Comparison of ENCODE assay signal across 21 cellular contexts in the genomic region with DNA sequence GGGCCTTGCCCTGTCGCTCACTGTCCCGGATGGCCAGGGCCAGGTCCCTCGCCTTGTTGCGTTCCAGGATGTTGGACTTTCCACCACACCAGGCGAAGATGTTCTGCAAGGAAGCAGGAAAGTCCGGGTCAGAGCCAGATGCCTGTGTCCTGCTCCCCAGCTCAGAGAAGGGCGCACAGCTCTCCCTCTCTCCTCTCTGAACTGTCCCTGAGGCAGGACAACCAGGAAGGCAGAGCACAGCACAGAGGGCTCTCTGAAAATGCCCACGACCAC. TPM values are rescaled to one million over a fixed set of nuclear protein-coding genes. Genes with fewer than 3 reads are reported as not detected.
DNase-seq lines count a peak whose midpoint lies in the region; ATAC-seq, FAIRE-seq and TF ChIP-seq lines count a peak whose summit lies in the region.
"Had no signal": no experiment of that assay in that cellular context is flagged by ENCODE, and none has a peak within 500 bp of the region (broad histone marks: within the 10 kb centered on the region; RNA-seq: fewer than 3 reads in every experiment).

No MANE protein-coding gene starts in this region.

- H3K27me3 ChIP-seq in K562 (ENCODE audit: control insufficient read depth in 2 of 2, insufficient read depth in 2 of 2, low read length in 2 of 2) = no peaks in the 10 kb centered on the region
- H3K27me3 ChIP-seq: BLaER1 had no signal

- no peak for TF ChIP-seq RAD21 in K562 (CRISPR knock-in tag; conservative IDR thresholded peaks at IDR 0.05 in 1 of 2, IDR thresholded peaks at IDR 0.05 in 1 of 2)

- DNase-seq in T-helper 2 cell treated with Interferon-gamma antibody and Interleukin-4, amounts not matched to agents 5 μg/mL and 100 μg/mL, for 36 hours (ENCODE audit: low spot score) = no peak
- DNase-seq in T-helper 2 cell (no peak), K562 (ENCODE audit: extremely low read depth in 1 of 4, low spot score in 3 of 4) (no peak), progenitor cell of endocrine pancreas (ENCODE audit: low spot score, unreplicated experiment) (no peak), type B pancreatic cell (ENCODE audit: extremely low spot score, unreplicated experiment) (no peak), NCI-H2029 treated with DMSO at 0.1 percent for 48 hours (lab: John Stamatoyannopoulos, UW) (no peak), GM13976 (ENCODE audit: low spot score) (no peak)
- no peak for DNase-seq in activated naive CD8-positive, alpha-beta T cell treated with anti-CD3 and anti-CD28 coated beads for 36 hours
- DNase-seq: GDM1, NCI-H1436, NCI-H2081, NCI-H510A, NCI-H774 had no signal

- H3K9me1 ChIP-seq in K562 (ENCODE audit: control insufficient read depth, insufficient read depth, low read length) = no peaks in the 10 kb centered on the region

- H2AFZ ChIP-seq in K562 (ENCODE audit: low read depth, low read length) = no peak overlapping the region
- H2AFZ ChIP-seq: GM23338 had no signal

- H3K4me3 ChIP-seq in K562 = no peak overlapping the region
- H3K4me3 ChIP-seq: BLaER1, GM12878, GM23338 had no signal

- H3K79me2 ChIP-seq in K562 (ENCODE audit: control insufficient read depth, insufficient read depth, low read length) = no peaks in the 10 kb centered on the region

- in situ Hi-C loops in K562 (cut with MboI) = no loop called here
- in situ Hi-C loops in GM13976 (cut with MboI; ENCODE audit: low sequenced_read_pairs, unreplicated experiment) = no loop called here

- H3K27ac Mint-ChIP-seq in T-helper 2 cell treated with Interferon-gamma antibody and Interleukin-4, amounts not matched to agents 5 μg/mL and 100 μg/mL, for 36 hours = peak overlapping the region; percentile 31
- H3K27ac Mint-ChIP-seq in progenitor cell of endocrine pancreas (peak overlapping the region; percentile 74), type B pancreatic cell (peak overlapping the region; percentile 70)
- no peak overlapping the region for H3K27ac Mint-ChIP-seq in activated naive CD8-positive, alpha-beta T cell treated with anti-CD3 and anti-CD28 coated beads for 36 hours
- H3K27ac Mint-ChIP-seq: CD8-positive, alpha-beta memory T cell; GM23338 had no signal

- H3K4me3 Mint-ChIP-seq in T-helper 2 cell treated with Interferon-gamma antibody and Interleukin-4, amounts not matched to agents 5 μg/mL and 100 μg/mL, for 36 hours = no peak overlapping the region
- no peak overlapping the region for H3K4me3 Mint-ChIP-seq in progenitor cell of endocrine pancreas (ENCODE audit: low read depth)
- no peak overlapping the region for H3K4me3 Mint-ChIP-seq in type B pancreatic cell
- no peak overlapping the region for H3K4me3 Mint-ChIP-seq in activated naive CD8-positive, alpha-beta T cell treated with anti-CD3 and anti-CD28 coated beads for 36 hours
- H3K4me3 Mint-ChIP-seq: CD8-positive, alpha-beta memory T cell; GM23338 had no signal

- TF ChIP-seq EP300 in K562 (IDR thresholded peaks at IDR 0.05; ENCODE audit: low read length) = no peak

- no peak overlapping the region for H3K27ac ChIP-seq in K562 (ENCODE audit: extremely low read depth, low read depth, low read length)
- H3K27ac ChIP-seq: 22Rv1, KMS-11 had no signal

- peak overlapping the region in 1 of 2 experiments; percentile 61; a peak in 1 of 4 replicates for H3K9ac ChIP-seq in K562 (ENCODE audit: insufficient read depth in 1 of 2, low read depth in 2 of 2, low read length in 2 of 2)
- H3K9ac ChIP-seq: BLaER1, KMS-11 had no signal

- H3K9me3 ChIP-seq in K562 (replicated peaks; ENCODE audit: control insufficient read depth, insufficient read depth, low read depth, low read length) = no peaks in the 10 kb centered on the region; the same call in 1 of the 2 replicates

- no peak overlapping the region for H3K4me2 ChIP-seq in K562 (ENCODE audit: insufficient read depth, low read length)
- H3K4me2 ChIP-seq: BLaER1, GM23338, KMS-11 had no signal

- H3K9me3 Mint-ChIP-seq in T-helper 2 cell treated with Interferon-gamma antibody and Interleukin-4, amounts not matched to agents 5 μg/mL and 100 μg/mL, for 36 hours = peaks cover 10% of the 10 kb centered on the region
- H3K9me3 Mint-ChIP-seq in progenitor cell of endocrine pancreas (ENCODE audit: low read depth) = peaks cover 6% of the 10 kb centered on the region
- no peaks in the 10 kb centered on the region for H3K9me3 Mint-ChIP-seq in type B pancreatic cell
- peaks cover 9% of the 10 kb centered on the region for H3K9me3 Mint-ChIP-seq in activated naive CD8-positive, alpha-beta T cell treated with anti-CD3 and anti-CD28 coated beads for 36 hours

- peaks cover 2% of the 10 kb centered on the region; the same call in 1 of the 3 replicates for H3K36me3 ChIP-seq in K562 (ENCODE audit: control insufficient read depth, insufficient read depth, low read length)

- 62% methylated on average over 8 of the region's 8 CpGs for WGBS in K562 (ENCODE audit: insufficient coverage, low coverage, missing lambda C conversion rate)

- peak; percentile 15; the same call in 2 of the 3 replicates for ATAC-seq in K562
- ATAC-seq: GM12878, GM23338 had no signal

- no peak for TF ChIP-seq POLR2A in K562 (conservative IDR thresholded peaks at IDR 0.05)

- no TSS peak for BruUV-seq in K562 (replicated peaks; lab: Mats Ljungman, UMichigan)

- POLR2A ChIA-PET in K562 (lab: Yijun Ruan, JAX) = interaction anchor here (0.6 to 63.9 kb wide), 3 partner anchors 74 to 146 kb away, joined by 3 to 1576 read pairs (median 4); a partner anchor contains a TSS

- peaks cover 62% of the 10 kb centered on the region for H3K36me3 Mint-ChIP-seq in T-helper 2 cell treated with Interferon-gamma antibody and Interleukin-4, amounts not matched to agents 5 μg/mL and 100 μg/mL, for 36 hours (ENCODE audit: low read depth)
- H3K36me3 Mint-ChIP-seq in progenitor cell of endocrine pancreas (ENCODE audit: insufficient read depth) (peaks cover 9% of the 10 kb centered on the region), type B pancreatic cell (peaks cover 7% of the 10 kb centered on the region)
- peaks cover 3% of the 10 kb centered on the region for H3K36me3 Mint-ChIP-seq in activated naive CD8-positive, alpha-beta T cell treated with anti-CD3 and anti-CD28 coated beads for 36 hours

- intact Hi-C loops in K562 (cut with micrococcal nuclease) = no loop called here

- H3K27me3 Mint-ChIP-seq in T-helper 2 cell treated with Interferon-gamma antibody and Interleukin-4, amounts not matched to agents 5 μg/mL and 100 μg/mL, for 36 hours (ENCODE audit: low read depth) = no peaks in the 10 kb centered on the region
- no peaks in the 10 kb centered on the region for H3K27me3 Mint-ChIP-seq in progenitor cell of endocrine pancreas
- no peaks in the 10 kb centered on the region for H3K27me3 Mint-ChIP-seq in type B pancreatic cell
- H3K27me3 Mint-ChIP-seq in activated naive CD8-positive, alpha-beta T cell treated with anti-CD3 and anti-CD28 coated beads for 36 hours = no peaks in the 10 kb centered on the region
- H3K27me3 Mint-ChIP-seq: CD8-positive, alpha-beta memory T cell had no signal

- TF ChIP-seq CTCF in K562 (IDR thresholded peaks at IDR 0.05 in 2 of 3, conservative IDR thresholded peaks at IDR 0.05 in 1 of 3; ENCODE audit: insufficient read depth in 2 of 3, low read depth in 1 of 3, low read length in 3 of 3) (no peak), progenitor cell of endocrine pancreas (IDR thresholded peaks at IDR 0.05; ENCODE audit: unreplicated experiment) (no peak), type B pancreatic cell (conservative IDR thresholded peaks at IDR 0.05) (no peak), GM13976 (IDR thresholded peaks at IDR 0.05; ENCODE audit: borderline replicate concordance, control extremely low read depth, extremely low read depth, insufficient read depth, missing control alignments) (no peak)

- peaks cover 24% of the 10 kb centered on the region for H3K4me1 Mint-ChIP-seq in T-helper 2 cell treated with Interferon-gamma antibody and Interleukin-4, amounts not matched to agents 5 μg/mL and 100 μg/mL, for 36 hours (ENCODE audit: low read depth)
- H3K4me1 Mint-ChIP-seq in progenitor cell of endocrine pancreas (ENCODE audit: low read depth) (peaks cover 13% of the 10 kb centered on the region), type B pancreatic cell (ENCODE audit: unreplicated experiment) (peaks cover 12% of the 10 kb centered on the region)
- H3K4me1 Mint-ChIP-seq in activated naive CD8-positive, alpha-beta T cell treated with anti-CD3 and anti-CD28 coated beads for 36 hours = peaks cover 8% of the 10 kb centered on the region

- CTCF ChIA-PET in K562 (lab: Yijun Ruan, JAX; ENCODE audit: low intra/inter-chr PET ratio) = no interaction called here

- no peaks in the 10 kb centered on the region for H4K20me1 ChIP-seq in K562 (replicated peaks; ENCODE audit: control insufficient read depth, insufficient read depth, low read length)
- H4K20me1 ChIP-seq: BLaER1 had no signal

- peaks cover 0 to 7% of the 10 kb centered on the region in 2 experiments; a peak in 1 of 5 replicates for H3K4me1 ChIP-seq in K562 (replicated peaks in 1 of 2; ENCODE audit: control insufficient read depth in 2 of 2, insufficient read depth in 2 of 2, low read length in 2 of 2)

- FAIRE-seq in K562 (lab: Jason Lieb, UNC) = no peak
- FAIRE-seq: GM12878, GM18507 had no signal

RNA-seq across cellular contexts. Expression of a gene that starts 11.0 kb away (rescaled TPM):
- 12.5 and 27.5 TPM in 2 replicates for total RNA-seq in K562 (2011; cell fraction: chromatin; rRNA removed; ENCODE audit: low replicate concordance)
- 22.3 and 22.9 TPM in 2 replicates for total RNA-seq in K562 (2011; cell fraction: nucleolus; rRNA removed)
- total RNA-seq in K562 (2011; cell fraction: nucleoplasm; rRNA removed) = 12.0 and 16.9 TPM in 2 replicates
- total RNA-seq in K562 (2014; rRNA removed) (59.5 and 80.5 TPM in 2 replicates), K562 (2014; rRNA removed; fragmentation: Illumina TruSeq; extraction: Trizol) (18.9 and 25.3 TPM in 2 replicates), K562 (2015; rRNA removed; fragmentation: Illumina TruSeq; extraction: Trizol) (82.9 and 85.5 TPM in 2 replicates), K562 (2021) (56.0 and 59.5 TPM in 2 replicates), progenitor cell of endocrine pancreas (56.1 and 56.5 TPM in 2 replicates), type B pancreatic cell (ENCODE audit: low replicate concordance) (61.1 and 195 TPM in 2 replicates)
- polyA plus RNA-seq in K562 (2011; rRNA removed) (64.7 and 70.7 TPM in 2 replicates), K562 (2014; fragmentation: Illumina TruSeq; extraction: Trizol) (39.4 and 48.0 TPM in 2 replicates), K562 (2014; fragmentation: Nextera tagmentation; extraction: Ambion mirVana) (10 to 100 TPM; 10.6 to 21.7 TPM), K562 (2014; rRNA removed) (83.4 and 90.4 TPM in 2 replicates)
- polyA plus RNA-seq in K562 (2011; cell fraction: cytosol; rRNA removed) = 65.8 and 109 TPM in 2 replicates
- polyA plus RNA-seq in K562 (2011; cell fraction: nucleus; rRNA removed) = 41.7 and 43.1 TPM in 2 replicates
- 96.2 and 154 TPM in 2 replicates for polyA plus RNA-seq in K562 (2012)
- 14.5 and 26.8 TPM in 2 replicates for polyA minus RNA-seq in K562 (2011; rRNA and poly(A)+ RNA removed)
- polyA minus RNA-seq in K562 (2011; cell fraction: cytosol; rRNA and poly(A)+ RNA removed) = 16.9 and 25.1 TPM in 2 replicates
- polyA minus RNA-seq in K562 (2011; cell fraction: nucleus; rRNA and poly(A)+ RNA removed) = 11.3 and 15.8 TPM in 2 replicates
- 10 to 100 TPM; 18.1 to 19.8 TPM for total RNA-seq in activated naive CD8-positive, alpha-beta T cell treated with anti-CD3 and anti-CD28 coated beads for 36 hours

RNA-seq across cellular contexts. Expression of a gene that starts 19.4 kb away (rescaled TPM):
- 0.32 and 1.1 TPM in 2 replicates for total RNA-seq in K562 (2011; cell fraction: chromatin; rRNA removed; ENCODE audit: low replicate concordance)
- 1.7 and 1.8 TPM in 2 replicates for total RNA-seq in K562 (2011; cell fraction: nucleolus; rRNA removed)
- 0.73 TPM in 1 of 2 replicates, not detected in the other for total RNA-seq in K562 (2011; cell fraction: nucleoplasm; rRNA removed)
- total RNA-seq in K562 (2014; rRNA removed) (0.20 TPM in 1 of 2 replicates, not detected in the other), K562 (2014; rRNA removed; fragmentation: Illumina TruSeq; extraction: Trizol) (0.76 TPM in 1 of 2 replicates, not detected in the other), K562 (2015; rRNA removed; fragmentation: Illumina TruSeq; extraction: Trizol) (0.14 TPM in 1 of 2 replicates, not detected in the other), K562 (2021) (0.33 and 0.36 TPM in 2 replicates), progenitor cell of endocrine pancreas (0.29 and 0.71 TPM in 2 replicates), type B pancreatic cell (ENCODE audit: low replicate concordance) (0.97 TPM in 1 of 2 replicates, not detected in the other)
- polyA plus RNA-seq in K562 (2011; rRNA removed) (0.34 and 0.46 TPM in 2 replicates), K562 (2014; fragmentation: Illumina TruSeq; extraction: Trizol) (not detected in 2 replicates), K562 (2014; fragmentation: Nextera tagmentation; extraction: Ambion mirVana) (under 1 TPM; 0.07 to 0.21 TPM), K562 (2014; rRNA removed) (0.41 and 1.2 TPM in 2 replicates)
- 0.76 TPM in 1 of 2 replicates, not detected in the other for polyA plus RNA-seq in K562 (2011; cell fraction: cytosol; rRNA removed)
- polyA plus RNA-seq in K562 (2011; cell fraction: nucleus; rRNA removed) = 1.1 TPM in 2 replicates
- polyA plus RNA-seq in K562 (2012) = 0.55 and 1.0 TPM in 2 replicates
- 0.53 TPM in 1 of 2 replicates, not detected in the other for polyA minus RNA-seq in K562 (2011; rRNA and poly(A)+ RNA removed)
- not detected in 2 replicates for polyA minus RNA-seq in K562 (2011; cell fraction: cytosol; rRNA and poly(A)+ RNA removed)
- 0.33 and 1.1 TPM in 2 replicates for polyA minus RNA-seq in K562 (2011; cell fraction: nucleus; rRNA and poly(A)+ RNA removed)
- total RNA-seq in activated naive CD8-positive, alpha-beta T cell treated with anti-CD3 and anti-CD28 coated beads for 36 hours = 1 to 10 TPM in 1 of 2 experiments, under 1 TPM in 1; 0.74 to 1.2 TPM
- total RNA-seq: GM23338, M059J had no signal
- polyA plus RNA-seq: CD8-positive, alpha-beta memory T cell had no signal

RNA-seq across cellular contexts. Expression of a gene that starts 44.5 kb away (rescaled TPM):
- total RNA-seq in K562 (2011; cell fraction: chromatin; rRNA removed; ENCODE audit: low replicate concordance) = 51.6 and 62.7 TPM in 2 replicates
- total RNA-seq in K562 (2011; cell fraction: nucleolus; rRNA removed) = 34.3 and 36.0 TPM in 2 replicates
- total RNA-seq in K562 (2011; cell fraction: nucleoplasm; rRNA removed) = 37.3 and 43.5 TPM in 2 replicates
- 6.2 and 9.8 TPM in 2 replicates for total RNA-seq in K562 (2014; rRNA removed)
- 10.5 and 11.6 TPM in 2 replicates for total RNA-seq in K562 (2014; rRNA removed; fragmentation: Illumina TruSeq; extraction: Trizol)
- total RNA-seq in K562 (2015; rRNA removed; fragmentation: Illumina TruSeq; extraction: Trizol) = 12.4 and 14.5 TPM in 2 replicates
- total RNA-seq in K562 (2021) = 7.8 and 9.2 TPM in 2 replicates
- 14.5 and 18.7 TPM in 2 replicates for polyA plus RNA-seq in K562 (2011; rRNA removed)
- polyA plus RNA-seq in K562 (2011; cell fraction: cytosol; rRNA removed) = 11.4 and 12.2 TPM in 2 replicates
- polyA plus RNA-seq in K562 (2011; cell fraction: nucleus; rRNA removed) = 29.7 and 49.5 TPM in 2 replicates
- polyA plus RNA-seq in K562 (2012) = 8.8 and 16.0 TPM in 2 replicates
- 11.1 and 14.3 TPM in 2 replicates for polyA plus RNA-seq in K562 (2014; fragmentation: Illumina TruSeq; extraction: Trizol)
- polyA plus RNA-seq in K562 (2014; fragmentation: Nextera tagmentation; extraction: Ambion mirVana) = 1 to 10 TPM; 2.7 to 6.4 TPM
- 14.5 and 14.6 TPM in 2 replicates for polyA plus RNA-seq in K562 (2014; rRNA removed)
- 11.0 and 17.1 TPM in 2 replicates for polyA minus RNA-seq in K562 (2011; rRNA and poly(A)+ RNA removed)
- 2.5 and 4.8 TPM in 2 replicates for polyA minus RNA-seq in K562 (2011; cell fraction: cytosol; rRNA and poly(A)+ RNA removed)
- polyA minus RNA-seq in K562 (2011; cell fraction: nucleus; rRNA and poly(A)+ RNA removed) = 11.9 and 12.7 TPM in 2 replicates
- 23.3 and 25.6 TPM in 2 replicates for total RNA-seq in progenitor cell of endocrine pancreas
- total RNA-seq in type B pancreatic cell (ENCODE audit: low replicate concordance) = 14.6 and 22.2 TPM in 2 replicates
- total RNA-seq in activated naive CD8-positive, alpha-beta T cell treated with anti-CD3 and anti-CD28 coated beads for 36 hours = 10 to 100 TPM in 1 of 2 experiments, 1 to 10 TPM in 1; 9.8 to 11.3 TPM

RNA-seq across cellular contexts. Expression of a gene that starts 44.8 kb away (rescaled TPM):
- total RNA-seq in K562 (2011; cell fraction: chromatin; rRNA removed; ENCODE audit: low replicate concordance) = 45.6 and 82.8 TPM in 2 replicates
- total RNA-seq in K562 (2011; cell fraction: nucleolus; rRNA removed) = 68.5 and 68.6 TPM in 2 replicates
- 61.2 and 66.1 TPM in 2 replicates for total RNA-seq in K562 (2011; cell fraction: nucleoplasm; rRNA removed)
- total RNA-seq in K562 (2014; rRNA removed) (12.3 and 15.6 TPM in 2 replicates), K562 (2014; rRNA removed; fragmentation: Illumina TruSeq; extraction: Trizol) (13.2 and 14.4 TPM in 2 replicates), K562 (2015; rRNA removed; fragmentation: Illumina TruSeq; extraction: Trizol) (17.9 and 20.0 TPM in 2 replicates), K562 (2021) (19.5 and 20.1 TPM in 2 replicates), progenitor cell of endocrine pancreas (22.8 and 23.1 TPM in 2 replicates), type B pancreatic cell (ENCODE audit: low replicate concordance) (31.3 and 39.8 TPM in 2 replicates)
- polyA plus RNA-seq in K562 (2011; rRNA removed) (16.8 and 18.3 TPM in 2 replicates), K562 (2014; fragmentation: Illumina TruSeq; extraction: Trizol) (18.7 and 21.6 TPM in 2 replicates), K562 (2014; fragmentation: Nextera tagmentation; extraction: Ambion mirVana) (1 to 10 TPM; 1.9 to 5.6 TPM), K562 (2014; rRNA removed) (13.8 and 16.5 TPM in 2 replicates)
- 16.5 and 17.9 TPM in 2 replicates for polyA plus RNA-seq in K562 (2011; cell fraction: cytosol; rRNA removed)
- 58.2 and 61.1 TPM in 2 replicates for polyA plus RNA-seq in K562 (2011; cell fraction: nucleus; rRNA removed)
- polyA plus RNA-seq in K562 (2012) = 18.6 and 29.4 TPM in 2 replicates
- 17.0 and 18.0 TPM in 2 replicates for polyA minus RNA-seq in K562 (2011; rRNA and poly(A)+ RNA removed)
- 13.9 and 14.6 TPM in 2 replicates for polyA minus RNA-seq in K562 (2011; cell fraction: cytosol; rRNA and poly(A)+ RNA removed)
- polyA minus RNA-seq in K562 (2011; cell fraction: nucleus; rRNA and poly(A)+ RNA removed) = 17.0 and 26.4 TPM in 2 replicates
- total RNA-seq in activated naive CD8-positive, alpha-beta T cell treated with anti-CD3 and anti-CD28 coated beads for 36 hours = 10 to 100 TPM; 21.5 to 23.3 TPM
